8 cellular contexts compared by ENCODE assay signal in genomic region chr11:117230981-117231636, GRCh38. TPM values are rescaled to one million over a fixed set of nuclear protein-coding genes. Genes with fewer than 3 reads are reported as not detected.
DNase-seq lines count a peak whose midpoint lies in the region; ATAC-seq, FAIRE-seq and TF ChIP-seq lines count a peak whose summit lies in the region.

No MANE protein-coding gene starts in this region.

- TF ChIP-seq RAD21 in IMR-90 (IDR thresholded peaks at IDR 0.05; ENCODE audit: low read length) = no peak

- no peak for DNase-seq in IMR-90
- DNase-seq in central memory CD8-positive, alpha-beta T cell (ENCODE audit: low spot score in 2 of 2) = no peak
- DNase-seq in GM12891 (ENCODE audit: insufficient read length, low spot score) = no peak
- no peak for DNase-seq in left lobe of liver (ENCODE audit: low spot score)
- DNase-seq in dedifferentiated amniotic fluid mesenchymal stem cell (ENCODE audit: extremely low spot score) = no peak
- DNase-seq in C1 segment of cervical spinal cord (lab: John Stamatoyannopoulos, UW) = no peak

- peak overlapping the region; percentile 85 for H3K4ac ChIP-seq in IMR-90 (ENCODE audit: low read depth, low read length)

- H3K9me3 ChIP-seq in IMR-90 (ENCODE audit: control insufficient read depth, insufficient read depth, low read length) (no peaks in the 10 kb centered on the region), mucosa of stomach (ENCODE audit: control insufficient read depth, low read length) (no peaks in the 10 kb centered on the region)

- no peak overlapping the region for H4K5ac ChIP-seq in IMR-90 (ENCODE audit: low read depth, low read length)

- peak overlapping the region; percentile 92 for H3K23ac ChIP-seq in IMR-90 (ENCODE audit: low read depth, low read length)

- peak overlapping the region; percentile 89 for H3K14ac ChIP-seq in IMR-90 (replicated peaks; ENCODE audit: low read depth, low read length)

- intact Hi-C loops in IMR-90 (cut with micrococcal nuclease) = loop anchor here (10.0 kb wide), 1 partner anchor 394 kb away; no protein-coding TSS in a partner anchor

- no peaks in the 10 kb centered on the region for H3K9me3 Mint-ChIP-seq in central memory CD8-positive, alpha-beta T cell

- no peak overlapping the region for H3K18ac ChIP-seq in IMR-90 (ENCODE audit: low read depth, low read length)

- H3K27me3 Mint-ChIP-seq in central memory CD8-positive, alpha-beta T cell = no peaks in the 10 kb centered on the region

- no peak for FAIRE-seq in GM12891 (lab: Jason Lieb, UNC)

- H2AK5ac ChIP-seq in IMR-90 (ENCODE audit: low read depth, low read length) = no peak overlapping the region; the same call in 1 of the 2 replicates

- dilution Hi-C loops in IMR-90 (cut with HindIII; ENCODE audit: low sequenced_read_pairs, unreplicated experiment) = no loop called here

- H3K4me1 Mint-ChIP-seq in central memory CD8-positive, alpha-beta T cell = peaks cover 67% of the 10 kb centered on the region

- H3K36me3 ChIP-seq in IMR-90 (ENCODE audit: control insufficient read depth, insufficient read depth, low read length) (peaks cover 26% of the 10 kb centered on the region), mucosa of stomach (ENCODE audit: control insufficient read depth, insufficient read depth, low read length) (peaks cover 26% of the 10 kb centered on the region)

- peak overlapping the region; percentile 74 for H4K91ac ChIP-seq in IMR-90 (ENCODE audit: insufficient read depth, low read depth, low read length)

- peak overlapping the region; percentile 85 for H3K4me2 ChIP-seq in IMR-90 (ENCODE audit: low read depth, low read length)

- no peak overlapping the region for H2BK15ac ChIP-seq in IMR-90 (ENCODE audit: low read depth, low read length)

- in situ Hi-C loops in IMR-90 (cut with MboI; ENCODE audit: low sequenced_read_pairs) = loop anchor here (5.0 kb wide), 1 partner anchor 444 kb away; the partner anchor contains the start of gene ZPR1

- H3K9me1 ChIP-seq in IMR-90 (ENCODE audit: insufficient read depth, low read length) = no peaks in the 10 kb centered on the region

- BruUV-seq in IMR-90 (replicated peaks; lab: Mats Ljungman, UMichigan) = no TSS peak

- peak overlapping the region; percentile 90 for H3K56ac ChIP-seq in IMR-90 (ENCODE audit: extremely low read depth, insufficient read depth, low read length)

- H3K36me3 Mint-ChIP-seq in central memory CD8-positive, alpha-beta T cell (ENCODE audit: insufficient read depth) = peaks cover 54% of the 10 kb centered on the region

- ATAC-seq in IMR-90 (ENCODE audit: low read depth) = no peak
- no peak for ATAC-seq in central memory CD8-positive, alpha-beta T cell (replicated peaks; ENCODE audit: extremely low read depth, poor library complexity, severe bottlenecking)
- no peak for ATAC-seq in left lobe of liver

- no peaks in the 10 kb centered on the region; the same call in 1 of the 2 replicates for H4K20me1 ChIP-seq in IMR-90 (ENCODE audit: insufficient read depth, low read length)

- WGBS in IMR-90 (ENCODE audit: extremely low coverage in 2 of 2, insufficient read length in 1 of 2), 2 experiments = 60% methylated on average over 1 of the region's 4 CpGs; no CpG with 5 or more reads in 1 of the 2 experiments

- peaks cover 30 to 54% of the 10 kb centered on the region in 2 experiments for H3K79me1 ChIP-seq in IMR-90 (ENCODE audit: low read depth in 1 of 2, low read length in 2 of 2)

- TF ChIP-seq CTCF in 22Rv1 (IDR thresholded peaks at IDR 0.05) (no peak), IMR-90 (conservative IDR thresholded peaks at IDR 0.05; ENCODE audit: low read depth, low read length) (no peak)

- peak overlapping the region; percentile 0 for H2BK5ac ChIP-seq in IMR-90 (ENCODE audit: low read depth, low read length, poor library complexity, severe bottlenecking)

- H2BK20ac ChIP-seq in IMR-90 (ENCODE audit: low read depth, low read length) = no peak overlapping the region

- peak overlapping the region; percentile 99 for H3K4me3 Mint-ChIP-seq in central memory CD8-positive, alpha-beta T cell

- H3K4me1 ChIP-seq in IMR-90 (ENCODE audit: control insufficient read depth, insufficient read depth, low read length) (peaks cover 7% of the 10 kb centered on the region), mucosa of stomach (ENCODE audit: control insufficient read depth, insufficient read depth, low read length) (peaks cover 32% of the 10 kb centered on the region)

- H2AK9ac ChIP-seq in IMR-90 (replicated peaks; ENCODE audit: low read depth, low read length, poor library complexity) = peak overlapping the region; percentile 96

- no peaks in the 10 kb centered on the region for H3K27me3 ChIP-seq in IMR-90 (ENCODE audit: control insufficient read depth, insufficient read depth, low read length)
- no peaks in the 10 kb centered on the region for H3K27me3 ChIP-seq in mucosa of stomach (ENCODE audit: control insufficient read depth, insufficient read depth, low read length)

- H3K27ac ChIP-seq in 22Rv1 (peak overlapping the region; percentile 85), IMR-90 (ENCODE audit: insufficient read depth, low read length) (peak overlapping the region; percentile 53)

- H2AFZ ChIP-seq in IMR-90 (replicated peaks; ENCODE audit: low read length, poor library complexity) = peak overlapping the region; percentile 93

- no peak for TF ChIP-seq POLR2A in IMR-90 (IDR thresholded peaks at IDR 0.05; ENCODE audit: low read depth, low read length)
- no peak for TF ChIP-seq POLR2A in GM12891 (IDR thresholded peaks at IDR 0.05; ENCODE audit: low read depth, low read length)

- H2BK120ac ChIP-seq in IMR-90 (ENCODE audit: low read depth, low read length) = peak overlapping the region; percentile 58; the same call in 1 of the 2 replicates

- H3K9ac ChIP-seq in IMR-90 (ENCODE audit: low read depth, low read length) (peak overlapping the region; percentile 68), mucosa of stomach (ENCODE audit: low read length) (peak overlapping the region; percentile 99)

- POLR2A ChIA-PET in IMR-90 (lab: Charles Lee; ENCODE audit: unreplicated experiment) = no interaction called here

- peak overlapping the region; percentile 99 for H3K27ac Mint-ChIP-seq in central memory CD8-positive, alpha-beta T cell (ENCODE audit: low read depth)

- CTCF ChIA-PET in IMR-90 (lab: Yijun Ruan, JAX) = interaction anchor here (0.6 to 1.3 kb wide), 4 partner anchors 33 to 318 kb away, joined by 3 to 4 read pairs (median 3); no protein-coding TSS in a partner anchor

- peak overlapping the region; percentile 99 for H3K4me3 ChIP-seq in IMR-90 (ENCODE audit: insufficient read depth, low read depth, low read length)
- H3K4me3 ChIP-seq in mucosa of stomach (ENCODE audit: low read length) = peak overlapping the region; percentile 86

- peak overlapping the region; percentile 49 to 99; a peak in 2 of 4 replicates for H4K8ac ChIP-seq in IMR-90 (ENCODE audit: low read depth in 2 of 2, low read length in 2 of 2)

TF ChIP-seq in IMR-90, 13 proteins besides CTCF, POLR2A, EP300 and RAD21:
- TF ChIP-seq NFE2L2 (IDR thresholded peaks at IDR 0.05; ENCODE audit: low read depth, low read length) (no peak), MAFK (IDR thresholded peaks at IDR 0.05; ENCODE audit: low read depth, low read length) (no peak), RFX5 (IDR thresholded peaks at IDR 0.05; ENCODE audit: low read depth, low read length) (no peak)
TF ChIP-seq in IMR-90: peak in this region for 0.

TF ChIP-seq in GM12891, 5 proteins besides CTCF, POLR2A, EP300 and RAD21:
- no peak for TF ChIP-seq POLR2AphosphoS5 (IDR thresholded peaks at IDR 0.05; ENCODE audit: low read depth, low read length)
- no peak; the same call in 1 of the 2 replicates for TF ChIP-seq TAF1 (IDR thresholded peaks at IDR 0.05; ENCODE audit: low read depth, low read length)
- no peak for TF ChIP-seq SPI1 (IDR thresholded peaks at IDR 0.05; ENCODE audit: low read depth, low read length)
- TF ChIP-seq POU2F2 (IDR thresholded peaks at IDR 0.05; ENCODE audit: low read depth, low read length) = no peak
TF ChIP-seq in GM12891: peak in this region for 0.

RNA-seq across cellular contexts. Expression of gene PCSK7, which starts 0.8 kb away (rescaled TPM):
- 35.8 and 36.7 TPM in 2 replicates for total RNA-seq in IMR-90 (2012; rRNA removed)
- 48.4 and 54.3 TPM in 2 replicates for polyA plus RNA-seq in IMR-90 (2012; rRNA removed)
- 30.1 and 48.3 TPM in 2 replicates for polyA plus RNA-seq in IMR-90 (2012; cell fraction: cytosol; rRNA removed)
- polyA plus RNA-seq in IMR-90 (2012; cell fraction: nucleus; rRNA removed; ENCODE audit: low replicate concordance) = 117 and 148 TPM in 2 replicates
- polyA plus RNA-seq in GM12891 (2012; ENCODE audit: low read depth, missing spikeins) = 30.6 TPM
- 26.5 TPM for total RNA-seq in left lobe of liver

RNA-seq across cellular contexts. Expression of gene RNF214, which starts 1.4 kb away (rescaled TPM):
- total RNA-seq in IMR-90 (2012; rRNA removed) (7.5 and 7.9 TPM in 2 replicates), left lobe of liver (10.7 TPM)
- polyA plus RNA-seq in IMR-90 (2012; rRNA removed) = 14.8 and 16.1 TPM in 2 replicates
- 5.5 and 11.0 TPM in 2 replicates for polyA plus RNA-seq in IMR-90 (2012; cell fraction: cytosol; rRNA removed)
- polyA plus RNA-seq in IMR-90 (2012; cell fraction: nucleus; rRNA removed; ENCODE audit: low replicate concordance) = 18.9 and 25.0 TPM in 2 replicates
- polyA plus RNA-seq in GM12891 (2012; ENCODE audit: low read depth, missing spikeins) = 7.1 TPM

RNA-seq across cellular contexts. Expression of gene TAGLN, which starts 31.9 kb away (rescaled TPM):
- total RNA-seq in IMR-90 (2012; rRNA removed) (1,558 and 2,558 TPM in 2 replicates), left lobe of liver (67.3 TPM)
- 3,760 and 3,780 TPM in 2 replicates for polyA plus RNA-seq in IMR-90 (2012; rRNA removed)
- 3,517 and 4,395 TPM in 2 replicates for polyA plus RNA-seq in IMR-90 (2012; cell fraction: cytosol; rRNA removed)
- polyA plus RNA-seq in IMR-90 (2012; cell fraction: nucleus; rRNA removed; ENCODE audit: low replicate concordance) = 1,556 and 1,814 TPM in 2 replicates
- 2.8 TPM for polyA plus RNA-seq in GM12891 (2012; ENCODE audit: low read depth, missing spikeins)

RNA-seq across cellular contexts. Expression of gene SIDT2, which starts 52.6 kb away (rescaled TPM):
- total RNA-seq in IMR-90 (2012; rRNA removed) (6.7 and 7.3 TPM in 2 replicates), left lobe of liver (56.6 TPM)
- 29.7 and 30.3 TPM in 2 replicates for polyA plus RNA-seq in IMR-90 (2012; rRNA removed)
- polyA plus RNA-seq in IMR-90 (2012; cell fraction: cytosol; rRNA removed) = 13.2 and 30.9 TPM in 2 replicates
- 68.9 and 117 TPM in 2 replicates for polyA plus RNA-seq in IMR-90 (2012; cell fraction: nucleus; rRNA removed; ENCODE audit: low replicate concordance)
- 11.1 TPM for polyA plus RNA-seq in GM12891 (2012; ENCODE audit: low read depth, missing spikeins)

Comparison
In these comparisons a context has a peak if more than half of its experiments do, and no peak if none do; other contexts are left out.
1. RNA of gene TAGLN, which starts 31.9 kb away (total RNA-seq): 1,558 to 2,558 TPM in IMR-90; 67.3 TPM in left lobe of liver (single experiment); every median in the first group is over 10 times any median in the second.